ENCODE assay signal across 17 cellular contexts in the genomic region with DNA sequence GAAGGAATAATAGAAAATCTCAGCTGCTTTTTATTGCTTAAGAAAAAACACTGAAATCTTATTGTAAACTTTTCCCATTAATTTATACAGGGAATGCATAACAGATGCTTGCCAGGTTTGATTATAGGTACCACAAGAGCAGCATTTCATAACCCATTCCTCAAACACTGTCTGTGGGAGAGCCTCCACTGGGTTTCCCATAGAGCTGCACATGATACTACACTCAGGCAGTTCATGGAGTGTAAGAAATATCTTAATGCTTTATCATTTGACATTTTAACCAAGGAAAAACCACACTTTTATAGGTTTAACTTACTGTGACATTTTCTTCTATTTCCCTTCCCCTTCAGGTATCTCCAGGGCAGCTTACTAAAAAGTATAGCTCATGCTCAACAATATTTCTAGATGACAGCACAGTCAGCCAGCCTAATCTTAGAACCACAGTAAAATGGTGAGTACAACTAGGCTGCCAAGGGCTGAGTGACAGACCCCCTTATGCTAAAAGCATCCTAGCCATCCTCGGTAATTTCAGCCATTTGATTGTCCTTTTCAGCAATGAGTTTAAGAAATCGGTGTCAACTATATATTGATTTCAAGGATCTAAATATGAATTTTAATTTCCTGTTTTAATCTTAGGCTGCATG. TPM values are rescaled to one million over a fixed set of nuclear protein-coding genes. Genes with fewer than 3 reads are reported as not detected.
A peak's percentile ranks its signal among the peaks of the same experiment; 100 is the strongest.
DNase-seq lines count a peak whose midpoint lies in the region; ATAC-seq, FAIRE-seq and TF ChIP-seq lines count a peak whose summit lies in the region.
"Had no signal": no experiment of that assay in that cellular context is flagged by ENCODE, and none has a peak within 500 bp of the region (broad histone marks: within the 10 kb centered on the region; RNA-seq: fewer than 3 reads in every experiment).

No MANE protein-coding gene starts in this region.

- H3K9me3 ChIP-seq in cardiac muscle cell (ENCODE audit: low read depth) (no peaks in the 10 kb centered on the region), HepG2 (ENCODE audit: low read length) (no peaks in the 10 kb centered on the region), pancreas (no peaks in the 10 kb centered on the region), esophagus squamous epithelium (no peaks in the 10 kb centered on the region)
- H3K9me3 ChIP-seq: BLaER1 treated with 17β-estradiol and CSF1 and Interleukin-3, amounts not matched to agents 10 nM and 100 nM had no signal

- no peaks in the 10 kb centered on the region for H4K20me1 ChIP-seq in HepG2 (ENCODE audit: insufficient read depth, low read length)
- H4K20me1 ChIP-seq: BLaER1 treated with 17β-estradiol and CSF1 and Interleukin-3, amounts not matched to agents 10 nM and 100 nM had no signal

- H2AFZ ChIP-seq in HepG2 (ENCODE audit: low read length): no peak overlapping the region
- H2AFZ ChIP-seq: GM23338 had no signal

- peak overlapping the region; percentile 73 for H3K4me2 ChIP-seq in HepG2 (ENCODE audit: low read depth, low read length)
- H3K4me2 ChIP-seq: BLaER1 treated with 17β-estradiol and CSF1 and Interleukin-3, amounts not matched to agents 10 nM and 100 nM; GM23338 had no signal

- ATAC-seq in HepG2: peak; percentile 48
- no peak for ATAC-seq in pancreas
- ATAC-seq in GM21526 (IDR thresholded peaks at IDR 0.05; ENCODE audit: low FRiP score, unreplicated experiment): no peak
- ATAC-seq: CD8-positive, alpha-beta T cell; GM23338 had no signal

- in situ Hi-C loops in HepG2 (cut with HindIII; ENCODE audit: extremely low pct_ligation_motif_present, low pct_unique_long_range_greater_than_20kb): loop anchor here (10.0 kb wide), 1 partner anchor 109 kb away; a partner anchor contains a TSS

- CTCF ChIA-PET in HepG2 (lab: Yijun Ruan, JAX; ENCODE audit: low intra/inter-chr PET ratio, low total read pairs): interaction anchor here (1.2 to 1.9 kb wide), 3 partner anchors 22 to 108 kb away, joined by 3 to 9 read pairs (median 4); a partner anchor contains a TSS

- no peak for TF ChIP-seq EP300 in HepG2 (IDR thresholded peaks at IDR 0.05; ENCODE audit: low read depth in 2 of 2, low read length in 2 of 2)
- no peak for TF ChIP-seq EP300 in HepG2 (CRISPR knock-in tag; IDR thresholded peaks at IDR 0.05; ENCODE audit: borderline replicate concordance)

- H3K4me3 Mint-ChIP-seq in mesothelial cell of epicardium: no peak overlapping the region
- H3K4me3 Mint-ChIP-seq: B cell; CD8-positive, alpha-beta T cell; GM23338 had no signal

- no peaks in the 10 kb centered on the region for H3K9me3 Mint-ChIP-seq in mesothelial cell of epicardium
- H3K9me3 Mint-ChIP-seq: CD8-positive, alpha-beta T cell; GM23338 had no signal

- peak overlapping the region; percentile 65 for H3K9ac ChIP-seq in HepG2 (ENCODE audit: insufficient read depth, low read depth, low read length)
- H3K9ac ChIP-seq: BLaER1 treated with 17β-estradiol and CSF1 and Interleukin-3, amounts not matched to agents 10 nM and 100 nM had no signal

- intact Hi-C loops in cardiac septum (cut with DNase I) (loop anchor here (10.0 kb wide), 1 partner anchor 1039 kb away; no protein-coding TSS in a partner anchor), HepG2 (cut with micrococcal nuclease; ENCODE audit: unreplicated experiment) (loop anchor here (1.0 to 2.0 kb wide), 4 partner anchors 22 to 201 kb away; a partner anchor contains a TSS), pancreas (cut with DNase I) (no loop called here), esophagus squamous epithelium (cut with DNase I) (no loop called here)

- H3K36me3 ChIP-seq in cardiac muscle cell: peaks cover 6% of the 10 kb centered on the region
- H3K36me3 ChIP-seq in HepG2 (replicated peaks in 1 of 2; ENCODE audit: control insufficient read depth in 1 of 2, insufficient read depth in 2 of 2, low read length in 2 of 2): peaks cover 2 to 16% of the 10 kb centered on the region in 2 experiments; a peak in 4 of 5 replicates
- no peaks in the 10 kb centered on the region for H3K36me3 ChIP-seq in pancreas
- H3K36me3 ChIP-seq in esophagus squamous epithelium: peaks cover 0 to 43% (median 0%) of the 10 kb centered on the region in 3 donors

- H3K27me3 ChIP-seq in cardiac muscle cell (no peaks in the 10 kb centered on the region), HL-60 (ENCODE audit: insufficient read depth, poor library complexity, severe bottlenecking) (no peaks in the 10 kb centered on the region), HepG2 (ENCODE audit: control insufficient read depth in 1 of 2, insufficient read depth in 2 of 2, low read length in 2 of 2) (no peaks in the 10 kb centered on the region), pancreas (no peaks in the 10 kb centered on the region), esophagus squamous epithelium (no peaks in the 10 kb centered on the region)
- H3K27me3 ChIP-seq: BLaER1 treated with 17β-estradiol and CSF1 and Interleukin-3, amounts not matched to agents 10 nM and 100 nM had no signal

- WGBS in HepG2 (ENCODE audit: low lambda C conversion rate): 59% methylated on average over 2 of the region's 2 CpGs
- 46 to 51% methylated on average over 2 of the region's 2 CpGs for WGBS in pancreas, 2 donors
- 88 to 97% methylated on average over 2 of the region's 2 CpGs for WGBS in esophagus squamous epithelium, 2 donors

- FAIRE-seq in HepG2 (lab: Jason Lieb, UNC) (no peak), pancreas (lab: Jason Lieb, UNC) (no peak)
- FAIRE-seq: K562 had no signal

- TF ChIP-seq POLR2A in HepG2 (IDR thresholded peaks at IDR 0.05; ENCODE audit: insufficient read depth in 1 of 2, low read depth in 2 of 2, low read length in 2 of 2): no peak
- TF ChIP-seq POLR2A in esophagus squamous epithelium (IDR thresholded peaks at IDR 0.05): no peak

- peaks cover 7% of the 10 kb centered on the region for H3K36me3 Mint-ChIP-seq in mesothelial cell of epicardium

- H3K27ac ChIP-seq in cardiac muscle cell: peak overlapping the region; percentile 21
- peak overlapping the region; percentile 18; the same call in 1 of the 2 replicates for H3K27ac ChIP-seq in HL-60 (replicated peaks)
- peak overlapping the region; percentile 89 for H3K27ac ChIP-seq in HepG2 (ENCODE audit: extremely low read length, insufficient read depth, low read length)
- H3K27ac ChIP-seq in pancreas: no peak overlapping the region
- no peak overlapping the region for H3K27ac ChIP-seq in esophagus squamous epithelium
- H3K27ac ChIP-seq: BLaER1 treated with 17β-estradiol and CSF1 and Interleukin-3, amounts not matched to agents 10 nM and 100 nM had no signal

- H3K79me2 ChIP-seq in HepG2 (ENCODE audit: insufficient read depth, low read length): peaks cover 3% of the 10 kb centered on the region

- H3K27me3 Mint-ChIP-seq in mesothelial cell of epicardium (ENCODE audit: low read depth): no peaks in the 10 kb centered on the region
- H3K27me3 Mint-ChIP-seq: B cell had no signal

- H3K4me1 ChIP-seq in cardiac muscle cell (ENCODE audit: low read depth): no peaks in the 10 kb centered on the region
- H3K4me1 ChIP-seq in HepG2 (ENCODE audit: insufficient read depth, low read length): peaks cover 34% of the 10 kb centered on the region
- peaks cover 0 to 11% (median 9%) of the 10 kb centered on the region in 3 donors for H3K4me1 ChIP-seq in pancreas
- H3K4me1 ChIP-seq in esophagus squamous epithelium: no peaks in the 10 kb centered on the region

- H3K4me1 Mint-ChIP-seq in mesothelial cell of epicardium: no peaks in the 10 kb centered on the region

- DNase-seq in cardiac muscle cell (ENCODE audit: low read depth in 1 of 2, low spot score in 1 of 2) (no peak), cardiac septum (ENCODE audit: low spot score) (no peak), HL-60 (ENCODE audit: low read depth in 1 of 2, low spot score in 1 of 2) (no peak), HepG2 (ENCODE audit: low spot score) (no peak), pancreas (no peak), esophagus squamous epithelium (lab: John Stamatoyannopoulos, UW) (no peak), mesothelial cell of epicardium (ENCODE audit: low spot score in 2 of 2, unreplicated experiment in 2 of 2) (no peak)
- DNase-seq: 8988T; Calu3; CD8-positive, alpha-beta T cell; DMS 273 treated with DMSO at 0.1 percent for 48 hours; DND-41 had no signal

- H3K4me3 ChIP-seq in cardiac muscle cell (no peak overlapping the region), HL-60 (replicated peaks; ENCODE audit: insufficient read depth, low read length) (no peak overlapping the region), HepG2 (replicated peaks in 1 of 3; ENCODE audit: insufficient read depth in 1 of 3, low read depth in 2 of 3, low read length in 3 of 3) (peak overlapping the region in 1 of 3 experiments; percentile 50; a peak in 1 of 6 replicates), pancreas (no peak overlapping the region), esophagus squamous epithelium (no peak overlapping the region)
- H3K4me3 ChIP-seq: BLaER1 treated with 17β-estradiol and CSF1 and Interleukin-3, amounts not matched to agents 10 nM and 100 nM; GM23338; K562 had no signal

- TF ChIP-seq RAD21 in HepG2 (CRISPR knock-in tag; IDR thresholded peaks at IDR 0.05): no peak

- POLR2A ChIA-PET in HepG2 (lab: Yijun Ruan, JAX): interaction anchor here (1.0 to 3.1 kb wide), 20 partner anchors 8 to 532 kb away, joined by 3 to 60 read pairs (median 4); a partner anchor contains a TSS

- H3K27ac Mint-ChIP-seq in mesothelial cell of epicardium: no peak overlapping the region
- H3K27ac Mint-ChIP-seq: CD8-positive, alpha-beta T cell; GM23338 had no signal

- no peak for TF ChIP-seq CTCF in cardiac muscle cell (IDR thresholded peaks at IDR 0.05; ENCODE audit: low read depth, low read length)
- no peak for TF ChIP-seq CTCF in HL-60 (IDR thresholded peaks at IDR 0.05; ENCODE audit: insufficient read depth, low read length)
- no peak for TF ChIP-seq CTCF in HepG2 (CRISPR knock-in tag; IDR thresholded peaks at IDR 0.05)
- no peak for TF ChIP-seq CTCF in pancreas (IDR thresholded peaks at IDR 0.05)
- TF ChIP-seq CTCF in esophagus squamous epithelium (IDR thresholded peaks at IDR 0.05): no peak
- no peak for TF ChIP-seq CTCF in mesothelial cell of epicardium (IDR thresholded peaks at IDR 0.05; ENCODE audit: unreplicated experiment)

- no TSS peak for BruUV-seq in HepG2 (replicated peaks; lab: Mats Ljungman, UMichigan)

RNA-seq across cellular contexts. Expression of a gene that starts 22.3 kb away (rescaled TPM):
- total RNA-seq in cardiac muscle cell (5.7 and 7.4 TPM in 2 replicates), cardiac septum (12.0 TPM), HepG2 (2016; rRNA removed; fragmentation: Illumina TruSeq; extraction: Trizol) (12.5 and 20.2 TPM in 2 replicates), pancreas (10 to 100 TPM in 4 of 6 donors, 1 to 10 TPM in 2; 8.4 to 12.4 (median 11.9) TPM), esophagus squamous epithelium (10 to 100 TPM; 12.6 to 24.8 (median 15.4) TPM), mesothelial cell of epicardium (11.9 to 15.3 TPM (median 15.1 TPM) in 3 replicates)
- polyA plus RNA-seq in cardiac muscle cell (6.8 and 9.8 TPM in 2 replicates), HepG2 (2011; rRNA removed) (13.8 and 16.2 TPM in 2 replicates), pancreas (1 to 10 TPM; 5.2 to 5.3 TPM)
- total RNA-seq in HepG2 (2016; cell fraction: cytosol; rRNA removed; fragmentation: Illumina TruSeq; extraction: Trizol; ENCODE audit: low read depth): 27.0 and 29.5 TPM in 2 replicates
- total RNA-seq in HepG2 (2016; cell fraction: insoluble cytoplasmic fraction; rRNA removed; fragmentation: Illumina TruSeq; extraction: Trizol): 10.0 and 17.8 TPM in 2 replicates
- 33.7 and 38.3 TPM in 2 replicates for total RNA-seq in HepG2 (2016; cell fraction: membrane; rRNA removed; fragmentation: Illumina TruSeq; extraction: Trizol)
- total RNA-seq in HepG2 (2016; cell fraction: nucleus; rRNA removed; fragmentation: Illumina TruSeq; extraction: Trizol): 16.4 and 19.2 TPM in 2 replicates
- 6.9 and 11.0 TPM in 2 replicates for polyA plus RNA-seq in HepG2 (2011; cell fraction: cytosol; rRNA removed)
- polyA plus RNA-seq in HepG2 (2011; cell fraction: nucleus; rRNA removed): 9.8 and 10.3 TPM in 2 replicates
- 17.2 and 21.4 TPM in 2 replicates for polyA plus RNA-seq in HepG2 (2012)
- polyA plus RNA-seq in HepG2 (2016; cell fraction: cytosol; fragmentation: Illumina TruSeq; extraction: Trizol; ENCODE audit: low read depth): 43.2 and 48.7 TPM in 2 replicates
- polyA plus RNA-seq in HepG2 (2016; cell fraction: insoluble cytoplasmic fraction; fragmentation: Illumina TruSeq; extraction: Trizol; ENCODE audit: low read depth): 35.4 and 41.7 TPM in 2 replicates
- polyA plus RNA-seq in HepG2 (2016; cell fraction: membrane; fragmentation: Illumina TruSeq; extraction: Trizol; ENCODE audit: low read depth): 77.8 and 84.1 TPM in 2 replicates
- polyA plus RNA-seq in HepG2 (2016; cell fraction: nucleus; fragmentation: Illumina TruSeq; extraction: Trizol; ENCODE audit: insufficient read depth, low read depth): 34.4 and 39.4 TPM in 2 replicates
- polyA minus RNA-seq in HepG2 (2011; rRNA and poly(A)+ RNA removed; ENCODE audit: low replicate concordance): 3.2 and 9.0 TPM in 2 replicates
- polyA minus RNA-seq in HepG2 (2011; cell fraction: cytosol; rRNA and poly(A)+ RNA removed): 16.2 and 19.4 TPM in 2 replicates
- polyA minus RNA-seq in HepG2 (2011; cell fraction: nucleus; rRNA and poly(A)+ RNA removed): 19.1 and 23.7 TPM in 2 replicates

RNA-seq across cellular contexts. Expression of a gene that starts 36.0 kb away (rescaled TPM):
- total RNA-seq in cardiac muscle cell: 5.1 and 10.1 TPM in 2 replicates
- polyA plus RNA-seq in cardiac muscle cell: 1.6 and 3.6 TPM in 2 replicates
- 3.7 TPM for total RNA-seq in cardiac septum
- total RNA-seq in HepG2 (2016; rRNA removed; fragmentation: Illumina TruSeq; extraction: Trizol): 28.9 and 34.3 TPM in 2 replicates
- 3.1 and 4.0 TPM in 2 replicates for total RNA-seq in HepG2 (2016; cell fraction: cytosol; rRNA removed; fragmentation: Illumina TruSeq; extraction: Trizol; ENCODE audit: low read depth)
- total RNA-seq in HepG2 (2016; cell fraction: insoluble cytoplasmic fraction; rRNA removed; fragmentation: Illumina TruSeq; extraction: Trizol): 27.1 and 33.9 TPM in 2 replicates
- 17.9 and 18.6 TPM in 2 replicates for total RNA-seq in HepG2 (2016; cell fraction: membrane; rRNA removed; fragmentation: Illumina TruSeq; extraction: Trizol)
- total RNA-seq in HepG2 (2016; cell fraction: nucleus; rRNA removed; fragmentation: Illumina TruSeq; extraction: Trizol): 49.9 and 55.0 TPM in 2 replicates
- 25.3 and 29.1 TPM in 2 replicates for polyA plus RNA-seq in HepG2 (2011; rRNA removed)
- 17.7 and 21.9 TPM in 2 replicates for polyA plus RNA-seq in HepG2 (2011; cell fraction: cytosol; rRNA removed)
- polyA plus RNA-seq in HepG2 (2011; cell fraction: nucleus; rRNA removed): 46.8 and 48.3 TPM in 2 replicates
- 41.5 and 51.6 TPM in 2 replicates for polyA plus RNA-seq in HepG2 (2012)
- 1.9 and 2.0 TPM in 2 replicates for polyA plus RNA-seq in HepG2 (2016; cell fraction: cytosol; fragmentation: Illumina TruSeq; extraction: Trizol; ENCODE audit: low read depth)
- polyA plus RNA-seq in HepG2 (2016; cell fraction: insoluble cytoplasmic fraction; fragmentation: Illumina TruSeq; extraction: Trizol; ENCODE audit: low read depth): 21.1 and 22.9 TPM in 2 replicates
- 6.8 and 7.4 TPM in 2 replicates for polyA plus RNA-seq in HepG2 (2016; cell fraction: membrane; fragmentation: Illumina TruSeq; extraction: Trizol; ENCODE audit: low read depth)
- 38.4 and 40.1 TPM in 2 replicates for polyA plus RNA-seq in HepG2 (2016; cell fraction: nucleus; fragmentation: Illumina TruSeq; extraction: Trizol; ENCODE audit: insufficient read depth, low read depth)
- polyA minus RNA-seq in HepG2 (2011; rRNA and poly(A)+ RNA removed; ENCODE audit: low replicate concordance): 4.3 and 130 TPM in 2 replicates
- polyA minus RNA-seq in HepG2 (2011; cell fraction: cytosol; rRNA and poly(A)+ RNA removed): 61.0 and 69.9 TPM in 2 replicates
- 116 and 135 TPM in 2 replicates for polyA minus RNA-seq in HepG2 (2011; cell fraction: nucleus; rRNA and poly(A)+ RNA removed)
- 10 to 100 TPM; 13.7 to 23.0 (median 15.7) TPM for total RNA-seq in pancreas
- polyA plus RNA-seq in pancreas: 1 to 10 TPM; 5.3 to 7.2 TPM
- total RNA-seq in esophagus squamous epithelium: 10 to 100 TPM in 1 of 4 donors, 1 to 10 TPM in 3; 7.2 to 11.3 (median 8.6) TPM
- 1.9 to 2.1 TPM (median 1.9 TPM) in 3 replicates for total RNA-seq in mesothelial cell of epicardium

Comparison
In these comparisons a context has a peak if more than half of its experiments do, and no peak if none do; other contexts are left out.
1. H3K27ac ChIP-seq: peak in cardiac muscle cell (single experiment), HL-60 (single experiment) and HepG2 (single experiment); none in pancreas (0 of 4) and esophagus squamous epithelium (0 of 4).
2. intact Hi-C loops: an anchor here in cardiac septum (10.0 kb wide) and HepG2 (1.0 to 2.0 kb wide); none called in pancreas and esophagus squamous epithelium.